Comparison of ENCODE assay signal across 22 cellular contexts in genomic region chr15:100768501-100768931, GRCh38.
DNase-seq lines count a peak whose midpoint lies in the region; ATAC-seq, FAIRE-seq and TF ChIP-seq lines count a peak whose summit lies in the region.
"Had no signal": no experiment of that assay in that cellular context is flagged by ENCODE, and none has a peak within 500 bp of the region (broad histone marks: within the 10 kb centered on the region; RNA-seq: fewer than 3 reads in every experiment).

No MANE protein-coding gene starts in this region.

- POLR2A ChIA-PET in H1 (lab: Charles Lee; ENCODE audit: partially characterized antibody), result no interaction called here
- POLR2A ChIA-PET in activated CD8-positive, alpha-beta T cell treated with anti-CD3 and anti-CD28 coated beads, Interleukin-2, amount 10 ng/mL, durations not matched to agents 7 days and 5 days (lab: Charles Lee), result no interaction called here

- no peak for DNase-seq in breast epithelium (ENCODE audit: low spot score in 2 of 2)
- DNase-seq in mammary epithelial cell, result no peak
- peak; percentile 9 for DNase-seq in H7
- DNase-seq in H1 (ENCODE audit: low read depth in 1 of 2, low spot score in 2 of 2), result no peak
- DNase-seq in sciatic nerve (ENCODE audit: low spot score), result peak; percentile 25
- DNase-seq in globus pallidus (ENCODE audit: low spot score), result no peak
- no peak for DNase-seq in activated CD8-positive, alpha-beta T cell treated with anti-CD3 and anti-CD28 coated beads, Interleukin-2, amount 10 ng/mL, durations not matched to agents 7 days and 5 days
- DNase-seq: CD4-positive, alpha-beta memory T cell; GF-D8; H9; Kasumi-1; MG63; NCI-H1048; NCI-H1436 treated with DMSO at 0.1 percent for 48 hours; NCI-H2029; NCI-H345; NCI-H524 treated with DMSO at 0.1 percent for 48 hours; PC-3; RPMI8226 had no signal

- peaks cover 4% of the 10 kb centered on the region for H3K27me3 Mint-ChIP-seq in activated CD8-positive, alpha-beta T cell treated with anti-CD3 and anti-CD28 coated beads, Interleukin-2, amount 10 ng/mL, durations not matched to agents 7 days and 5 days (ENCODE audit: low read depth)

- TF ChIP-seq EP300 in H1 (IDR thresholded peaks at IDR 0.05; ENCODE audit: borderline replicate concordance in 1 of 2, low read depth in 2 of 2, low read length in 2 of 2), result no peak

- H3K4me1 Mint-ChIP-seq in activated CD8-positive, alpha-beta T cell treated with anti-CD3 and anti-CD28 coated beads, Interleukin-2, amount 10 ng/mL, durations not matched to agents 7 days and 5 days (ENCODE audit: low read depth), result no peaks in the 10 kb centered on the region
- H3K4me1 Mint-ChIP-seq: CD4-positive, alpha-beta memory T cell had no signal

- TF ChIP-seq RAD21 in H1 (IDR thresholded peaks at IDR 0.05 in 1 of 2, conservative IDR thresholded peaks at IDR 0.05 in 1 of 2; ENCODE audit: low read depth in 2 of 2, low read length in 2 of 2), result no peak

- H3K23me2 ChIP-seq in H1 (ENCODE audit: low read depth, low read length), result no peaks in the 10 kb centered on the region

- no peak overlapping the region for H3K14ac ChIP-seq in H1 (ENCODE audit: insufficient read length)

- H2AFZ ChIP-seq in mammary epithelial cell (ENCODE audit: low read depth, low read length), result no peak overlapping the region
- no peak overlapping the region for H2AFZ ChIP-seq in H1 (ENCODE audit: low read length)

- dilution Hi-C loops in mammary epithelial cell (cut with HindIII; ENCODE audit: low sequenced_read_pairs), result no loop called here

- H4K8ac ChIP-seq in H1 (ENCODE audit: extremely low read depth, insufficient read depth, low read length), result no peak overlapping the region; the same call in 1 of the 2 replicates

- no peak overlapping the region for H3K56ac ChIP-seq in H1 (replicated peaks; ENCODE audit: insufficient read length, low read depth, low read length)

- WGBS in mammary epithelial cell (ENCODE audit: low coverage, missing lambda C conversion rate), result 95% methylated on average over 4 of the region's 9 CpGs
- WGBS in H1 (ENCODE audit: extremely low coverage in 1 of 2, insufficient coverage in 1 of 2, insufficient read length in 1 of 2, insufficient replicate concordance in 2 of 2, low coverage in 1 of 2, low lambda C conversion rate in 2 of 2, missing lambda C conversion rate in 1 of 2), 2 experiments, result 91% methylated on average over 9 of the region's 9 CpGs; no CpG with 5 or more reads in 1 of the 2 experiments

- peak overlapping the region; percentile 46 for H4K91ac ChIP-seq in H1 (replicated peaks; ENCODE audit: insufficient read length, low read length)

- H3K4me2 ChIP-seq in mammary epithelial cell (ENCODE audit: insufficient read depth, low read depth, low read length), result no peak overlapping the region
- H3K4me2 ChIP-seq in H1 (ENCODE audit: insufficient read depth in 1 of 2, low read depth in 2 of 2, low read length in 2 of 2), result no peak overlapping the region
- H3K4me2 ChIP-seq: A549 had no signal

- no peak overlapping the region for H3K9ac ChIP-seq in mammary epithelial cell (ENCODE audit: insufficient read depth, low read length)
- no peak overlapping the region for H3K9ac ChIP-seq in H1 (replicated peaks in 1 of 4; ENCODE audit: extremely low read depth in 1 of 4, low read depth in 3 of 4, low read length in 3 of 4)

- no peak overlapping the region for H3K4ac ChIP-seq in H1 (replicated peaks; ENCODE audit: insufficient read length, low read depth, low read length)

- no peaks in the 10 kb centered on the region for H3K9me3 ChIP-seq in breast epithelium
- no peaks in the 10 kb centered on the region for H3K9me3 ChIP-seq in mammary epithelial cell (replicated peaks; ENCODE audit: insufficient read depth, low read length)
- no peaks in the 10 kb centered on the region for H3K9me3 ChIP-seq in H1 (ENCODE audit: insufficient read depth in 2 of 2, low read depth in 1 of 2, low read length in 1 of 2)
- H3K9me3 ChIP-seq: A549, MG63 had no signal

- H3K79me1 ChIP-seq in H1 (ENCODE audit: low read depth, low read length), result no peaks in the 10 kb centered on the region

- peak overlapping the region; percentile 19 to 64 for H3K27ac ChIP-seq in breast epithelium
- no peak overlapping the region for H3K27ac ChIP-seq in mammary epithelial cell (ENCODE audit: insufficient read depth, low read depth, low read length)
- H3K27ac ChIP-seq in H1 (ENCODE audit: low read depth, low read length), result no peak overlapping the region
- H3K27ac ChIP-seq: A549 had no signal

- H3K36me3 ChIP-seq in breast epithelium (no peaks in the 10 kb centered on the region), mammary epithelial cell (ENCODE audit: insufficient read depth, low read length) (no peaks in the 10 kb centered on the region), H7 (replicated peaks; ENCODE audit: control insufficient read depth, insufficient read depth, low read length) (no peaks in the 10 kb centered on the region), H1 (ENCODE audit: control insufficient read depth in 2 of 4, insufficient read depth in 4 of 4, low read length in 3 of 4) (no peaks in the 10 kb centered on the region)
- H3K36me3 ChIP-seq: MG63 had no signal

- H3K27me3 ChIP-seq in breast epithelium (no peaks in the 10 kb centered on the region), mammary epithelial cell (ENCODE audit: insufficient read depth, low read length) (no peaks in the 10 kb centered on the region), H7 (ENCODE audit: control insufficient read depth, insufficient read depth, low read length) (no peaks in the 10 kb centered on the region), H1 (replicated peaks in 1 of 4; ENCODE audit: control insufficient read depth in 3 of 4, extremely low read depth in 1 of 4, insufficient read depth in 3 of 4, low read length in 3 of 4) (no peaks in the 10 kb centered on the region)
- H3K27me3 ChIP-seq: MG63 had no signal

- no peaks in the 10 kb centered on the region for H4K20me1 ChIP-seq in mammary epithelial cell (ENCODE audit: insufficient read depth, low read length)
- H4K20me1 ChIP-seq in H1 (replicated peaks in 1 of 2; ENCODE audit: control insufficient read depth in 1 of 2, insufficient read depth in 2 of 2, low read length in 2 of 2), result no peaks in the 10 kb centered on the region

- no peak overlapping the region for H2BK120ac ChIP-seq in H1 (replicated peaks; ENCODE audit: low read depth, low read length)

- CTCF ChIA-PET in mammary epithelial cell (lab: Charles Lee; ENCODE audit: low non-redundant PET), result no interaction called here
- CTCF ChIA-PET in H1 (lab: Charles Lee; ENCODE audit: partially characterized antibody), result no interaction called here
- CTCF ChIA-PET in activated CD8-positive, alpha-beta T cell treated with anti-CD3 and anti-CD28 coated beads, Interleukin-2, amount 10 ng/mL, durations not matched to agents 7 days and 5 days (lab: Charles Lee), result no interaction called here

- no peak overlapping the region for H3K18ac ChIP-seq in H1 (ENCODE audit: extremely low read depth, low read length)

- H3K4me3 ChIP-seq in breast epithelium (no peak overlapping the region), mammary epithelial cell (replicated peaks in 1 of 3; ENCODE audit: insufficient read depth in 1 of 3, low read depth in 2 of 3, low read length in 3 of 3) (no peak overlapping the region), H7 (ENCODE audit: insufficient read depth, low read depth, low read length) (no peak overlapping the region), H1 (ENCODE audit: extremely low read depth in 1 of 4, insufficient read depth in 2 of 4, low read depth in 3 of 4, low read length in 4 of 4) (no peak overlapping the region)
- H3K4me3 ChIP-seq: A549, MG63 had no signal

- no peaks in the 10 kb centered on the region for H3K9me3 Mint-ChIP-seq in activated CD8-positive, alpha-beta T cell treated with anti-CD3 and anti-CD28 coated beads, Interleukin-2, amount 10 ng/mL, durations not matched to agents 7 days and 5 days (ENCODE audit: insufficient read depth)

- H3K4me1 ChIP-seq in breast epithelium (peaks cover 0 to 11% of the 10 kb centered on the region in 2 donors), mammary epithelial cell (ENCODE audit: insufficient read depth, low read length) (no peaks in the 10 kb centered on the region), H1 (replicated peaks in 1 of 4; ENCODE audit: control insufficient read depth in 3 of 4, insufficient read depth in 4 of 4, low read length in 3 of 4) (peaks cover 0 to 7% (median 1%) of the 10 kb centered on the region in 4 experiments; a peak in 4 of 7 replicates)
- H3K4me1 ChIP-seq: A549 had no signal

- TF ChIP-seq CTCF in breast epithelium (IDR thresholded peaks at IDR 0.05) (no peak), mammary epithelial cell (conservative IDR thresholded peaks at IDR 0.05 in 1 of 2, IDR thresholded peaks at IDR 0.05 in 1 of 2; ENCODE audit: extremely low read depth in 1 of 2, insufficient read depth in 1 of 2, low read depth in 1 of 2, low read length in 2 of 2) (no peak), H1 (IDR thresholded peaks at IDR 0.05; ENCODE audit: control extremely low read depth in 1 of 3, insufficient read depth in 1 of 3, low read depth in 1 of 3, low read length in 3 of 3) (no peak)

- H4K5ac ChIP-seq in H1 (ENCODE audit: insufficient read length, low read depth, low read length), result no peak overlapping the region

- no peak overlapping the region for H2BK12ac ChIP-seq in H1 (ENCODE audit: low read depth, low read length)

- TF ChIP-seq POLR2A in breast epithelium (IDR thresholded peaks at IDR 0.05) (no peak), H1 (IDR thresholded peaks at IDR 0.05; ENCODE audit: control extremely low read depth in 1 of 2, low read depth in 2 of 2, low read length in 2 of 2) (no peak)

- BruUV-seq in mammary epithelial cell (replicated peaks; lab: Mats Ljungman, UMichigan), result no TSS peak

- no peaks in the 10 kb centered on the region for H3K36me3 Mint-ChIP-seq in activated CD8-positive, alpha-beta T cell treated with anti-CD3 and anti-CD28 coated beads, Interleukin-2, amount 10 ng/mL, durations not matched to agents 7 days and 5 days (ENCODE audit: low read depth)
- H3K36me3 Mint-ChIP-seq: CD4-positive, alpha-beta memory T cell had no signal

- no peak overlapping the region for H2AK5ac ChIP-seq in H1 (ENCODE audit: low read depth, low read length)

- no peak overlapping the region for H2BK15ac ChIP-seq in H1 (ENCODE audit: low read length)

- no peak overlapping the region for H3K4me3 Mint-ChIP-seq in activated CD8-positive, alpha-beta T cell treated with anti-CD3 and anti-CD28 coated beads, Interleukin-2, amount 10 ng/mL, durations not matched to agents 7 days and 5 days
- H3K4me3 Mint-ChIP-seq: CD4-positive, alpha-beta memory T cell; H9 had no signal

- no peak overlapping the region for H3K23ac ChIP-seq in H1 (ENCODE audit: insufficient read length)

- no peak overlapping the region for H2BK20ac ChIP-seq in H1 (ENCODE audit: low read length)

- no peak for FAIRE-seq in H1 (lab: Jason Lieb, UNC)
- FAIRE-seq: A549, GM12892 had no signal

- H2BK5ac ChIP-seq in H1 (ENCODE audit: low read depth, low read length), result no peak overlapping the region

- in situ Hi-C loops in mammary epithelial cell (cut with MboI; ENCODE audit: low sequenced_read_pairs in 2 of 2), result no loop called here

- intact Hi-C loops in breast epithelium (cut with DNase I; ENCODE audit: low total_unique reads) (no loop called here), mammary epithelial cell (cut with micrococcal nuclease) (no loop called here), sciatic nerve (cut with DNase I) (no loop called here)

- H3K79me2 ChIP-seq in mammary epithelial cell (ENCODE audit: insufficient read depth, low read length) (no peaks in the 10 kb centered on the region), H1 (ENCODE audit: control insufficient read depth in 1 of 2, insufficient read depth in 2 of 2, low read length in 2 of 2) (no peaks in the 10 kb centered on the region)

- H3K27ac Mint-ChIP-seq in activated CD8-positive, alpha-beta T cell treated with anti-CD3 and anti-CD28 coated beads, Interleukin-2, amount 10 ng/mL, durations not matched to agents 7 days and 5 days, result no peak overlapping the region
- H3K27ac Mint-ChIP-seq: H9 had no signal

- ATAC-seq in sciatic nerve (no peak), HG02678 (IDR thresholded peaks at IDR 0.05; ENCODE audit: unreplicated experiment) (no peak)
- no peak for ATAC-seq in activated CD8-positive, alpha-beta T cell treated with anti-CD3 and anti-CD28 coated beads, Interleukin-2, amount 10 ng/mL, durations not matched to agents 7 days and 5 days
- ATAC-seq: A549, PC-3 had no signal

Comparison
In these comparisons a context has a peak if more than half of its experiments do, and no peak if none do; other contexts are left out.
1. H3K27ac ChIP-seq: peak in breast epithelium (2 of 2); none in mammary epithelial cell (single experiment) and H1 (single experiment).
2. DNase-seq: peak in H7 (single experiment) and sciatic nerve (single experiment); none in breast epithelium (0 of 2), mammary epithelial cell (single experiment), H1 (0 of 2), globus pallidus (single experiment) and activated CD8-positive, alpha-beta T cell treated with anti-CD3 and anti-CD28 coated beads, Interleukin-2, amount 10 ng/mL, durations not matched to agents 7 days and 5 days (single experiment).